1 cellular context compared by ENCODE assay signal in genomic region chr16:15809297-15809696, GRCh38. TPM values are rescaled to one million over a fixed set of nuclear protein-coding genes. Genes with fewer than 3 reads are reported as not detected.
"Had no signal": no experiment of that assay in that cellular context is flagged by ENCODE, and none has a peak within 500 bp of the region (broad histone marks: within the 10 kb centered on the region; RNA-seq: fewer than 3 reads in every experiment).

No MANE protein-coding gene starts in this region.

RNA-seq across cellular contexts. Expression of gene MYH11, which starts 47.5 kb away (rescaled TPM):
- polyA plus RNA-seq: mammary epithelial cell had no signal
